ENCODE assay signal across 25 cellular contexts in genomic region chr4:2341911-2342652, GRCh38.
A peak's percentile ranks its signal among the peaks of the same experiment; 100 is the strongest.
DNase-seq lines count a peak whose midpoint lies in the region; ATAC-seq and TF ChIP-seq lines count a peak whose summit lies in the region.
"Had no signal": no experiment of that assay in that cellular context is flagged by ENCODE, and none has a peak within 500 bp of the region (broad histone marks: within the 10 kb centered on the region; RNA-seq: fewer than 3 reads in every experiment).

No MANE protein-coding gene starts in this region.

- no peak overlapping the region for H2AFZ ChIP-seq in hepatocyte
- H2AFZ ChIP-seq: GM23338 had no signal

- peaks cover 14% of the 10 kb centered on the region for H3K36me3 Mint-ChIP-seq in activated T-cell treated with anti-CD3 and anti-CD28 coated beads, Interleukin-2, amount 50 U/mL, for 24 hours (ENCODE audit: low read depth)
- H3K36me3 Mint-ChIP-seq in glutamatergic neuron (ENCODE audit: unreplicated experiment), result no peaks in the 10 kb centered on the region
- H3K36me3 Mint-ChIP-seq: brain had no signal

- H3K4me1 ChIP-seq in hepatocyte (ENCODE audit: insufficient read depth) (no peaks in the 10 kb centered on the region), testis (no peaks in the 10 kb centered on the region)
- H3K4me1 ChIP-seq: colonic mucosa, esophagus squamous epithelium, gastroesophageal sphincter, transverse colon had no signal

- H3K36me3 ChIP-seq in hepatocyte (replicated peaks; ENCODE audit: insufficient read depth, low read depth), result no peaks in the 10 kb centered on the region
- no peaks in the 10 kb centered on the region for H3K36me3 ChIP-seq in testis (ENCODE audit: low read depth, missing control alignments)
- H3K36me3 ChIP-seq: colonic mucosa, transverse colon had no signal

- H4K20me1 ChIP-seq in hepatocyte (ENCODE audit: insufficient read depth, poor library complexity, severe bottlenecking), result no peaks in the 10 kb centered on the region

- TF ChIP-seq POLR2A in testis (IDR thresholded peaks at IDR 0.05), result no peak

- H3K9me2 ChIP-seq in hepatocyte (replicated peaks; ENCODE audit: insufficient read depth), result no peaks in the 10 kb centered on the region

- peaks cover 2% of the 10 kb centered on the region for H3K9me3 Mint-ChIP-seq in activated T-cell treated with anti-CD3 and anti-CD28 coated beads, Interleukin-2, amount 50 U/mL, for 24 hours
- peaks cover 7% of the 10 kb centered on the region for H3K9me3 Mint-ChIP-seq in glutamatergic neuron (ENCODE audit: unreplicated experiment)
- H3K9me3 Mint-ChIP-seq: GM23338 had no signal

- H3K27me3 ChIP-seq in hepatocyte, result no peaks in the 10 kb centered on the region
- no peaks in the 10 kb centered on the region for H3K27me3 ChIP-seq in testis
- H3K27me3 ChIP-seq: colonic mucosa, esophagus squamous epithelium, gastroesophageal sphincter, transverse colon had no signal

- no peak overlapping the region for H3K4me2 ChIP-seq in hepatocyte
- H3K4me2 ChIP-seq: GM23338 had no signal

- H3K4me3 Mint-ChIP-seq in activated T-cell treated with anti-CD3 and anti-CD28 coated beads, Interleukin-2, amount 50 U/mL, for 24 hours, result no peak overlapping the region
- H3K4me3 Mint-ChIP-seq in glutamatergic neuron (ENCODE audit: unreplicated experiment), result no peak overlapping the region
- H3K4me3 Mint-ChIP-seq: brain; GM23338; stimulated activated naive CD8-positive, alpha-beta T cell treated with anti-CD3 and anti-CD28 coated beads, Interleukin-15, amount 100 ng/mL, for 72 hours; T-helper 2 cell treated with Interferon-gamma antibody and Interleukin-4, amounts not matched to agents 5 μg/mL and 100 μg/mL, for 36 hours had no signal

- TF ChIP-seq CTCF in hepatocyte (IDR thresholded peaks at IDR 0.05; ENCODE audit: poor library complexity) (no peak), testis (IDR thresholded peaks at IDR 0.05) (no peak), glutamatergic neuron (IDR thresholded peaks at IDR 0.05; ENCODE audit: partially characterized antibody, unreplicated experiment) (no peak)

- H3K79me2 ChIP-seq in hepatocyte, result no peaks in the 10 kb centered on the region

- H3K4me3 ChIP-seq in hepatocyte (no peak overlapping the region), testis (no peak overlapping the region)
- H3K4me3 ChIP-seq: colonic mucosa, esophagus squamous epithelium, gastroesophageal sphincter, GM23338, transverse colon had no signal

- peaks cover under 1% of the 10 kb centered on the region for H3K4me1 Mint-ChIP-seq in activated T-cell treated with anti-CD3 and anti-CD28 coated beads, Interleukin-2, amount 50 U/mL, for 24 hours (ENCODE audit: low read depth)
- H3K4me1 Mint-ChIP-seq in glutamatergic neuron (ENCODE audit: low read depth, unreplicated experiment), result peaks cover 8% of the 10 kb centered on the region
- H3K4me1 Mint-ChIP-seq: brain had no signal

- 85% methylated on average over 16 of the region's 16 CpGs for whole genome bisulfite sequencing in hepatocyte (ENCODE audit: low lambda C conversion rate, missing lambda C conversion rate)
- 88 to 93% methylated on average over 7 to 16 of the region's 16 CpGs for WGBS in testis, 2 donors

- H3K27ac Mint-ChIP-seq in activated T-cell treated with anti-CD3 and anti-CD28 coated beads, Interleukin-2, amount 50 U/mL, for 24 hours, result no peak overlapping the region
- H3K27ac Mint-ChIP-seq in glutamatergic neuron (ENCODE audit: unreplicated experiment), result no peak overlapping the region
- H3K27ac Mint-ChIP-seq: GM23338; T-helper 2 cell treated with Interferon-gamma antibody and Interleukin-4, amounts not matched to agents 5 μg/mL and 100 μg/mL, for 36 hours had no signal

- intact Hi-C loops in testis (cut with DNase I; ENCODE audit: low total_unique reads), result no loop called here

- no peaks in the 10 kb centered on the region for H3K27me3 Mint-ChIP-seq in activated T-cell treated with anti-CD3 and anti-CD28 coated beads, Interleukin-2, amount 50 U/mL, for 24 hours
- H3K27me3 Mint-ChIP-seq in glutamatergic neuron (ENCODE audit: unreplicated experiment), result no peaks in the 10 kb centered on the region
- H3K27me3 Mint-ChIP-seq: stimulated activated naive CD8-positive, alpha-beta T cell treated with anti-CD3 and anti-CD28 coated beads, Interleukin-15, amount 100 ng/mL, for 72 hours had no signal

- ATAC-seq in HG02885 (IDR thresholded peaks at IDR 0.05; ENCODE audit: poor library complexity, unreplicated experiment), result no peak
- ATAC-seq: gastroesophageal sphincter; GM23338; SK-N-SH treated with all-trans-retinoic acid at 6 μM for 48 hours; stimulated activated naive CD8-positive, alpha-beta T cell treated with anti-CD3 and anti-CD28 coated beads, Interleukin-15, amount 100 ng/mL, for 72 hours had no signal

- H3K27ac ChIP-seq in hepatocyte (no peak overlapping the region), testis (no peak overlapping the region)
- H3K27ac ChIP-seq: colonic mucosa, esophagus squamous epithelium, gastroesophageal sphincter, transverse colon had no signal

- H3K9me3 ChIP-seq in hepatocyte (ENCODE audit: low read depth), result peaks cover 5% of the 10 kb centered on the region
- no peaks in the 10 kb centered on the region for H3K9me3 ChIP-seq in testis
- H3K9me3 ChIP-seq: colonic mucosa, esophagus squamous epithelium, transverse colon had no signal

- DNase-seq in activated T-cell treated with anti-CD3 and anti-CD28 coated beads, Interleukin-2, amount 50 U/mL, for 24 hours, result peak; percentile 15
- DNase-seq in activated T-cell treated with anti-CD3 and anti-CD28 coated beads for 4 hours (no peak), MV-4-11 (lab: John Stamatoyannopoulos, UW) (peak; percentile 13), hepatocyte (ENCODE audit: low spot score) (peak; percentile 3), testis (peak; percentile 8), glutamatergic neuron (no peak), NCI-H748 (lab: John Stamatoyannopoulos, UW; ENCODE audit: unreplicated experiment) (no peak)
- DNase-seq: ACHN; C1 segment of cervical spinal cord; esophagus squamous epithelium; kidney glomerular epithelial cell; mesenchymal stem cell; NCI-H1436; NCI-H510A treated with DMSO at 0.1 percent for 48 hours; RPMI8226; stimulated activated CD4-positive, alpha-beta T cell treated with anti-CD3 and anti-CD28 coated beads, Interleukin-4, amount 100 ng/mL, for 24 hours; transverse colon had no signal

Comparison
In these comparisons a context has a peak if more than half of its experiments do, and no peak if none do; other contexts are left out.
1. DNase-seq: peak in activated T-cell treated with anti-CD3 and anti-CD28 coated beads, Interleukin-2, amount 50 U/mL, for 24 hours (single experiment), MV-4-11 (single experiment), hepatocyte (single experiment) and testis (single experiment); none in activated T-cell treated with anti-CD3 and anti-CD28 coated beads for 4 hours (single experiment), glutamatergic neuron (single experiment) and NCI-H748 (single experiment).